In genomic region chr5:175319199-175319598, GRCh38 we compare ENCODE assay signal across 4 cellular contexts.
TF ChIP-seq lines count a peak whose summit lies in the region.

No MANE protein-coding gene starts in this region.

TF ChIP-seq in A549, 52 proteins besides CTCF, POLR2A, EP300 and RAD21 (continued from another document):
- TF ChIP-seq, protein P1, sequence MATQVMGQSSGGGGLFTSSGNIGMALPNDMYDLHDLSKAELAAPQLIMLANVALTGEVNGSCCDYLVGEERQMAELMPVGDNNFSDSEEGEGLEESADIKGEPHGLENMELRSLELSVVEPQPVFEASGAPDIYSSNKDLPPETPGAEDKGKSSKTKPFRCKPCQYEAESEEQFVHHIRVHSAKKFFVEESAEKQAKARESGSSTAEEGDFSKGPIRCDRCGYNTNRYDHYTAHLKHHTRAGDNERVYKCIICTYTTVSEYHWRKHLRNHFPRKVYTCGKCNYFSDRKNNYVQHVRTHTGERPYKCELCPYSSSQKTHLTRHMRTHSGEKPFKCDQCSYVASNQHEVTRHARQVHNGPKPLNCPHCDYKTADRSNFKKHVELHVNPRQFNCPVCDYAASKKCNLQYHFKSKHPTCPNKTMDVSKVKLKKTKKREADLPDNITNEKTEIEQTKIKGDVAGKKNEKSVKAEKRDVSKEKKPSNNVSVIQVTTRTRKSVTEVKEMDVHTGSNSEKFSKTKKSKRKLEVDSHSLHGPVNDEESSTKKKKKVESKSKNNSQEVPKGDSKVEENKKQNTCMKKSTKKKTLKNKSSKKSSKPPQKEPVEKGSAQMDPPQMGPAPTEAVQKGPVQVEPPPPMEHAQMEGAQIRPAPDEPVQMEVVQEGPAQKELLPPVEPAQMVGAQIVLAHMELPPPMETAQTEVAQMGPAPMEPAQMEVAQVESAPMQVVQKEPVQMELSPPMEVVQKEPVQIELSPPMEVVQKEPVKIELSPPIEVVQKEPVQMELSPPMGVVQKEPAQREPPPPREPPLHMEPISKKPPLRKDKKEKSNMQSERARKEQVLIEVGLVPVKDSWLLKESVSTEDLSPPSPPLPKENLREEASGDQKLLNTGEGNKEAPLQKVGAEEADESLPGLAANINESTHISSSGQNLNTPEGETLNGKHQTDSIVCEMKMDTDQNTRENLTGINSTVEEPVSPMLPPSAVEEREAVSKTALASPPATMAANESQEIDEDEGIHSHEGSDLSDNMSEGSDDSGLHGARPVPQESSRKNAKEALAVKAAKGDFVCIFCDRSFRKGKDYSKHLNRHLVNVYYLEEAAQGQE (IDR thresholded peaks at IDR 0.05) = peak; percentile 47

TF ChIP-seq in GM23338, 12 proteins besides CTCF, POLR2A, EP300 and RAD21 (continued from another document):
- TF ChIP-seq, protein P1 (IDR thresholded peaks at IDR 0.05; ENCODE audit: unreplicated experiment) = peak; percentile 65
- TF ChIP-seq ZNF114 (CRISPR knock-in tag; IDR thresholded peaks at IDR 0.05) = no peak

TF ChIP-seq in HEK293, 187 proteins besides CTCF, POLR2A, EP300 and RAD21:
- TF ChIP-seq, protein P1 (tag by site-specific recombination; IDR thresholded peaks at IDR 0.05) = peak; percentile 81
- no peak for TF ChIP-seq ZNF416 (tag by site-specific recombination; IDR thresholded peaks at IDR 0.05)

TF ChIP-seq in GM12878, 131 proteins besides CTCF, POLR2A, EP300 and RAD21 (continued from another document):
- TF ChIP-seq, protein P1 (IDR thresholded peaks at IDR 0.05; ENCODE audit: low read depth, low read length) = peak; percentile 13; the same call in 1 of the 2 replicates
